Comparison of ENCODE assay signal across 1 cellular context in the genomic region with DNA sequence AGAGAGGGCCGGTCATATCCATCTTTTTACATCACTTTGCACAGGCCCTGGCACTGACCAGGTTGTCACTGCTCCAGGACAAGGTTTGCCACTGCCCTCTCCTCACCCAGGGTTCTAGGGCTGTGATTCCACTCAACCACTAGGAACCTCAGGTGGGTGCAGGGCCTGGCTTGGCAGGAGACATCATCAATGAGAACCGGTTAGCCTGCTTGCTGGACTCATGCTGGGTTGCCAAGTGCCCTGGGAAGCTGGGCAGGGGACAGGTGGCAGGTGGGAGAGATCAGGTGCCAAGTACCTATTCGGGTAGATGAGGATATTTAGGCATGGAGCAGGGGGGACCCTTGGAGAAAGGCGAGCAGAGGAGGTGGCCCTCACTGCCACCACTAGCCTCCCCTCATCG.
TF ChIP-seq lines count a peak whose summit lies in the region.

No MANE protein-coding gene starts in this region.

TF ChIP-seq in HepG2, 621 proteins besides CTCF, POLR2A, EP300 and RAD21:
- TF ChIP-seq ZNF232 (CRISPR knock-in tag; IDR thresholded peaks at IDR 0.05; ENCODE audit: borderline replicate concordance), result no peak
